In the genomic region with DNA sequence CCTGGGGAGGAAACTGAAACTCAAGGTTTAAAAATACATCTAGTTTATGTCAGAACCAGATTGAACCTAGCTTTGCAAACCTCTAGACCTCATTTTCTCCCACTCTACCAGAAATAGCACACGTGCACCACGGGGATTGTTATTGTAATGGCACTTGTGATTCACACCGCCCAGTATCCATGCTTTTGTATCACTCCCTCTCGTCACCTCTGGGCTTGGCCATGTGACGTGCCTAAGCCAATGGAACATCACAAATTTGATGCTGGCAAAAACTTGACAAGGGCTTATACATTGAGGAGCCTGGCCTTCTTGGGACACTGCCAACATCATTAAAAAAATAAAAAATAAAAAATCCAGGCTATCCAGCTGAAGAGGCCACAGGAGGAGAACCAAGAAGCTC, we compare ENCODE assay signal across 1 cellular context.
TF ChIP-seq lines count a peak whose summit lies in the region.

No MANE protein-coding gene starts in this region.

TF ChIP-seq in HepG2, 621 proteins besides CTCF, POLR2A, EP300 and RAD21 (continued from another document):
- TF ChIP-seq DRAP1 (CRISPR knock-in tag; IDR thresholded peaks at IDR 0.05): no peak
- no peak for TF ChIP-seq TBP (CRISPR knock-in tag; IDR thresholded peaks at IDR 0.05)
TF ChIP-seq in HepG2: peak in this region for 1.
